Comparison of ENCODE assay signal across 1 cellular context in the genomic region with DNA sequence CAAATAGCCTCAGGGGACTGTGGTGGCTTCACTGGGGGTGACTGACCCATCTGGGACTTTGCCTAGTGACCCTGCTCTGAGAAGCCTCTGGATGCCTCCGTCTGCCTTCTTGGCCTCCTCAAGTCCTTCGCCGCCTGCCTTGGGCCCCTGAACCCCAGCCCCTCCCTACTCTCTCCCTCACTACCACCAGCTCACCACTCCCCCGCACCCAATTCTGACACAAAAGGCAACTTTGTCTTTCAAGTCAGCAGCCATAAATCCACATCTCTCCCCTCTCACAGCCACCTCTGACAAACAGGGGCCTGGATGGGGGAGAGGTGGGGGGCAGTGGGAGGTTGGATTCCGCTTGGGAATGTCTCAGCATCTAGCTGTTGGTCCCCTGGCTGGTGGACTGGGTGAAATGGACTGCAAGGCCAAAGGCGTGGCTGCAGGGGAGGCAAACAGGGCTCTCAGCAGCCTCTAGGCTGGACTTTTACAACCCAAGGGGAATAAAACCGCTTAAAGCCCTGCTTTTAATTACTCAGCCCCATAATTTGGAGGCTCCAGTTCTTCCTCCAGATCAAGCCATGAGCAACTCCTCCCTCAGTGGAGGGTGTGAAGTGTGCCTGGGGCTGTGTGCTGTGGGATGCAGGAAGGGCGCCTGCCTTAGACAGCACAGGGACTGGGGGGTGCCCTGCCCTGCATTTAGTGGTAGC.
A peak's percentile ranks its signal among the peaks of the same experiment; 100 is the strongest.
TF ChIP-seq lines count a peak whose summit lies in the region.

No MANE protein-coding gene starts in this region.

TF ChIP-seq in K562, 482 proteins besides CTCF, POLR2A, EP300 and RAD21:
- TF ChIP-seq, protein P1, sequence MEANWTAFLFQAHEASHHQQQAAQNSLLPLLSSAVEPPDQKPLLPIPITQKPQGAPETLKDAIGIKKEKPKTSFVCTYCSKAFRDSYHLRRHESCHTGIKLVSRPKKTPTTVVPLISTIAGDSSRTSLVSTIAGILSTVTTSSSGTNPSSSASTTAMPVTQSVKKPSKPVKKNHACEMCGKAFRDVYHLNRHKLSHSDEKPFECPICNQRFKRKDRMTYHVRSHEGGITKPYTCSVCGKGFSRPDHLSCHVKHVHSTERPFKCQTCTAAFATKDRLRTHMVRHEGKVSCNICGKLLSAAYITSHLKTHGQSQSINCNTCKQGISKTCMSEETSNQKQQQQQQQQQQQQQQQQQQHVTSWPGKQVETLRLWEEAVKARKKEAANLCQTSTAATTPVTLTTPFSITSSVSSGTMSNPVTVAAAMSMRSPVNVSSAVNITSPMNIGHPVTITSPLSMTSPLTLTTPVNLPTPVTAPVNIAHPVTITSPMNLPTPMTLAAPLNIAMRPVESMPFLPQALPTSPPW (CRISPR knock-in tag; IDR thresholded peaks at IDR 0.05), result peak; percentile 41; the same call in 1 of the 2 replicates
- TF ChIP-seq TCF7 (IDR thresholded peaks at IDR 0.05; ENCODE audit: borderline replicate concordance), result no peak
